In genomic region chr9:72557549-72557948, GRCh38 we compare ENCODE assay signal across 1 cellular context.
A peak's percentile ranks its signal among the peaks of the same experiment; 100 is the strongest.
TF ChIP-seq lines count a peak whose summit lies in the region.

No MANE protein-coding gene starts in this region.

TF ChIP-seq in K562, 482 proteins besides CTCF, POLR2A, EP300 and RAD21 (continued from another document and continues in another):
- TF ChIP-seq ZNF318 (IDR thresholded peaks at IDR 0.05; ENCODE audit: borderline replicate concordance in 1 of 2, low read depth in 1 of 2) (no peak), C11orf30 (IDR thresholded peaks at IDR 0.05; ENCODE audit: low read depth) (peak; percentile 81), SMARCA4 (IDR thresholded peaks at IDR 0.05) (peak; percentile 83), KDM4B (IDR thresholded peaks at IDR 0.05; ENCODE audit: borderline replicate concordance in 2 of 2, low read depth in 1 of 2) (no peak), E2F4 (CRISPR knock-in tag; IDR thresholded peaks at IDR 0.05; ENCODE audit: low read depth) (no peak), GATA2 (CRISPR knock-in tag; IDR thresholded peaks at IDR 0.05) (no peak), SMARCB1 (IDR thresholded peaks at IDR 0.05; ENCODE audit: insufficient read length, low read depth) (no peak), RUNX1 (IDR thresholded peaks at IDR 0.05; ENCODE audit: low read depth) (no peak), ATF2 (CRISPR knock-in tag; IDR thresholded peaks at IDR 0.05) (no peak), ZMIZ1 (IDR thresholded peaks at IDR 0.05; ENCODE audit: low read depth in 2 of 2, low read length in 2 of 2) (no peak), ZBTB11 (CRISPR knock-in tag; IDR thresholded peaks at IDR 0.05) (no peak), ZNF431 (CRISPR knock-in tag; IDR thresholded peaks at IDR 0.05) (no peak), ZNF830 (CRISPR knock-in tag; IDR thresholded peaks at IDR 0.05) (no peak), ZNF609 (CRISPR knock-in tag; IDR thresholded peaks at IDR 0.05; ENCODE audit: borderline replicate concordance) (no peak), NCOA6 (IDR thresholded peaks at IDR 0.05) (no peak), THAP12 (CRISPR knock-in tag; IDR thresholded peaks at IDR 0.05) (no peak), TEAD2 (tag; IDR thresholded peaks at IDR 0.05) (no peak), RAD51 (IDR thresholded peaks at IDR 0.05; ENCODE audit: borderline replicate concordance, low read depth) (peak; percentile 71; the same call in 1 of the 2 replicates), MEIS2 (IDR thresholded peaks at IDR 0.05; ENCODE audit: partially characterized antibody) (peak; percentile 23), MEF2A (IDR thresholded peaks at IDR 0.05; ENCODE audit: control insufficient read depth, low read depth, low read length) (no peak), ESRRB (CRISPR knock-in tag; IDR thresholded peaks at IDR 0.05; ENCODE audit: borderline replicate concordance) (no peak), CREM (IDR thresholded peaks at IDR 0.05; ENCODE audit: low read depth) (no peak), BHLHE40 (IDR thresholded peaks at IDR 0.05; ENCODE audit: low read length) (peak; percentile 49; the same call in 1 of the 2 replicates), ZKSCAN3 (CRISPR knock-in tag; IDR thresholded peaks at IDR 0.05) (no peak), ZBTB43 (CRISPR knock-in tag; IDR thresholded peaks at IDR 0.05) (no peak), EGR1 (conservative IDR thresholded peaks at IDR 0.05) (peak; percentile 54; the same call in 1 of the 2 replicates), ELF2 (CRISPR knock-in tag; IDR thresholded peaks at IDR 0.05) (no peak)
